8 cellular contexts compared by ENCODE assay signal in the genomic region with DNA sequence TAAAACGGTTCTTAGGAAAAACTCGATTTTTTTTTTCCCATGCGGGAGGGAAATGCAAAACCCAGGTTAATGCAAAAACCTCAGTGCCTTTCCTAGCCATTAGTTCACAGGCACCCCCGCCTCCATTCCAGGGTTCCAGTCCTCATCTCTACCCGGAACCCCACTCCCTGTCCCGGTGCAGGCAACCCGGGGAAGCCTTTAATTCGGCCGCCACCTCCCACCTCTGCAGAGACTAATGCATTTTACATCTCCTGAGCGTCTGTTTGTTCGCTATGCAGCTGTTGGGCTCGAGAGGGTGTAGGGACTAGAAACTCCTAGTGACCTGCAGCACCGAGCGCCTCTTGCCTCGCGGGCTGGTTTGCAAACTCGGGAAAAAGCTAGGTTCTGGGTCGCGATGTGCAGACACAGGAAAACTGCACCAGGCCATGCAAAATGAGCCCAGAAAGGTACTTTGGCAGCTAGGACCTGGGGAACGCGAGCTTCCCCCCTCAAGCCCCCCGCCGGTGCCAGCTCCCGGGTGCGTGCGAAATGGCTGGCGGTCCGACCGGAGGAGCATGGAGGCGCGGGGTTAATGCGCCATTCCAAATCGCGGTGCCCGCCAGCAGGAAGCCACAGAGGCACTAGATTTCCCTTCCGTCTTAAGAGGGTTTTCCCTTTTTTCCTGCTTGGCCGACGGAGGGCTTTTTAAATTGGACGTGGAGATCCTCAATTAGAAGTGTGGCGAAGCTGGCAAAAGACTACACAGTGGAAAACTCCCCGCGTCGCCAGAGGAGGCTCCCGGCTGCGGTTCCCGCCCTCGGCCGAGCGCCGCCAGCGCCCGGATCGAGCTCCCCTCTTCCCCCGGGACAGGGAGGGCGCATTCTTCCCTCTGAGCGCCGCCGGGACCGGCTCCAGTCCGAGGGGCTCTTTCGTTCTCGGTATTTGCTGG. TPM values are rescaled to one million over a fixed set of nuclear protein-coding genes. Genes with fewer than 3 reads are reported as not detected.
DNase-seq lines count a peak whose midpoint lies in the region; ATAC-seq and TF ChIP-seq lines count a peak whose summit lies in the region.

No MANE protein-coding gene starts in this region.

- no peak overlapping the region for H3K27ac ChIP-seq in foreskin keratinocyte
- H3K27ac ChIP-seq in prostate gland = peak overlapping the region; percentile 35 to 42

- DNase-seq in ELR (ENCODE audit: low read depth) (peak; percentile 63), foreskin keratinocyte (no peak), prostate gland (ENCODE audit: low spot score) (no peak), COLO829 (ENCODE audit: low spot score) (no peak), SKM-1 (lab: John Stamatoyannopoulos, UW; ENCODE audit: unreplicated experiment) (no peak), OCI-M2 (lab: John Stamatoyannopoulos, UW; ENCODE audit: unreplicated experiment) (no peak)
- DNase-seq in stimulated activated naive CD4-positive, alpha-beta T cell (lab: John Stamatoyannopoulos, UW) = no peak

- H3K4me3 ChIP-seq in prostate gland = peak overlapping the region; percentile 33 to 38

- intact Hi-C loops in prostate gland (cut with DNase I) = loop anchor here (1.0 to 10.0 kb wide), 2 partner anchors 357 to 422 kb away; no protein-coding TSS in a partner anchor

- H3K4me1 ChIP-seq in foreskin keratinocyte (peaks cover 18% of the 10 kb centered on the region), prostate gland (replicated peaks) (no peaks in the 10 kb centered on the region)

- WGBS in prostate gland = 17% methylated on average over 60 of the region's 62 CpGs

- H3K9me3 ChIP-seq in prostate gland = no peaks in the 10 kb centered on the region

- peak; percentile 11 for ATAC-seq in SK-N-SH treated with all-trans-retinoic acid at 6 μM for 48 hours
- ATAC-seq in foreskin keratinocyte = peak; percentile 5

- TF ChIP-seq CTCF in foreskin keratinocyte (conservative IDR thresholded peaks at IDR 0.05) (no peak), prostate gland (IDR thresholded peaks at IDR 0.05) (no peak)

- H3K36me3 ChIP-seq in prostate gland = no peaks in the 10 kb centered on the region

- H3K27me3 ChIP-seq in foreskin keratinocyte = peaks cover 21% of the 10 kb centered on the region
- peaks cover 7% of the 10 kb centered on the region for H3K27me3 ChIP-seq in prostate gland (replicated peaks; ENCODE audit: insufficient read depth)

- TF ChIP-seq POLR2A in prostate gland (IDR thresholded peaks at IDR 0.05) = no peak

TF ChIP-seq in SK-N-SH treated with all-trans-retinoic acid at 6 μM for 48 hours, 23 proteins besides CTCF, POLR2A, EP300 and RAD21:
- TF ChIP-seq, protein P1, sequence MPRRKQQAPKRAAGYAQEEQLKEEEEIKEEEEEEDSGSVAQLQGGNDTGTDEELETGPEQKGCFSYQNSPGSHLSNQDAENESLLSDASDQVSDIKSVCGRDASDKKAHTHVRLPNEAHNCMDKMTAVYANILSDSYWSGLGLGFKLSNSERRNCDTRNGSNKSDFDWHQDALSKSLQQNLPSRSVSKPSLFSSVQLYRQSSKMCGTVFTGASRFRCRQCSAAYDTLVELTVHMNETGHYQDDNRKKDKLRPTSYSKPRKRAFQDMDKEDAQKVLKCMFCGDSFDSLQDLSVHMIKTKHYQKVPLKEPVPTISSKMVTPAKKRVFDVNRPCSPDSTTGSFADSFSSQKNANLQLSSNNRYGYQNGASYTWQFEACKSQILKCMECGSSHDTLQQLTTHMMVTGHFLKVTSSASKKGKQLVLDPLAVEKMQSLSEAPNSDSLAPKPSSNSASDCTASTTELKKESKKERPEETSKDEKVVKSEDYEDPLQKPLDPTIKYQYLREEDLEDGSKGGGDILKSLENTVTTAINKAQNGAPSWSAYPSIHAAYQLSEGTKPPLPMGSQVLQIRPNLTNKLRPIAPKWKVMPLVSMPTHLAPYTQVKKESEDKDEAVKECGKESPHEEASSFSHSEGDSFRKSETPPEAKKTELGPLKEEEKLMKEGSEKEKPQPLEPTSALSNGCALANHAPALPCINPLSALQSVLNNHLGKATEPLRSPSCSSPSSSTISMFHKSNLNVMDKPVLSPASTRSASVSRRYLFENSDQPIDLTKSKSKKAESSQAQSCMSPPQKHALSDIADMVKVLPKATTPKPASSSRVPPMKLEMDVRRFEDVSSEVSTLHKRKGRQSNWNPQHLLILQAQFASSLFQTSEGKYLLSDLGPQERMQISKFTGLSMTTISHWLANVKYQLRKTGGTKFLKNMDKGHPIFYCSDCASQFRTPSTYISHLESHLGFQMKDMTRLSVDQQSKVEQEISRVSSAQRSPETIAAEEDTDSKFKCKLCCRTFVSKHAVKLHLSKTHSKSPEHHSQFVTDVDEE (CRISPR knock-in tag; IDR thresholded peaks at IDR 0.05) = no peak
- TF ChIP-seq, protein P2, sequence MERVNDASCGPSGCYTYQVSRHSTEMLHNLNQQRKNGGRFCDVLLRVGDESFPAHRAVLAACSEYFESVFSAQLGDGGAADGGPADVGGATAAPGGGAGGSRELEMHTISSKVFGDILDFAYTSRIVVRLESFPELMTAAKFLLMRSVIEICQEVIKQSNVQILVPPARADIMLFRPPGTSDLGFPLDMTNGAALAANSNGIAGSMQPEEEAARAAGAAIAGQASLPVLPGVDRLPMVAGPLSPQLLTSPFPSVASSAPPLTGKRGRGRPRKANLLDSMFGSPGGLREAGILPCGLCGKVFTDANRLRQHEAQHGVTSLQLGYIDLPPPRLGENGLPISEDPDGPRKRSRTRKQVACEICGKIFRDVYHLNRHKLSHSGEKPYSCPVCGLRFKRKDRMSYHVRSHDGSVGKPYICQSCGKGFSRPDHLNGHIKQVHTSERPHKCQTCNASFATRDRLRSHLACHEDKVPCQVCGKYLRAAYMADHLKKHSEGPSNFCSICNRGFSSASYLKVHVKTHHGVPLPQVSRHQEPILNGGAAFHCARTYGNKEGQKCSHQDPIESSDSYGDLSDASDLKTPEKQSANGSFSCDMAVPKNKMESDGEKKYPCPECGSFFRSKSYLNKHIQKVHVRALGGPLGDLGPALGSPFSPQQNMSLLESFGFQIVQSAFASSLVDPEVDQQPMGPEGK (CRISPR knock-in tag; IDR thresholded peaks at IDR 0.05; ENCODE audit: borderline replicate concordance) = no peak
- TF ChIP-seq ARNTL (CRISPR knock-in tag; IDR thresholded peaks at IDR 0.05; ENCODE audit: borderline replicate concordance, low read depth) = no peak
- TF ChIP-seq ZFP3 (CRISPR knock-in tag; IDR thresholded peaks at IDR 0.05) = no peak
- no peak for TF ChIP-seq CSDC2 (CRISPR knock-in tag; IDR thresholded peaks at IDR 0.05)
- no peak for TF ChIP-seq TCF4 (CRISPR knock-in tag; IDR thresholded peaks at IDR 0.05; ENCODE audit: borderline replicate concordance)
- TF ChIP-seq, protein P3, sequence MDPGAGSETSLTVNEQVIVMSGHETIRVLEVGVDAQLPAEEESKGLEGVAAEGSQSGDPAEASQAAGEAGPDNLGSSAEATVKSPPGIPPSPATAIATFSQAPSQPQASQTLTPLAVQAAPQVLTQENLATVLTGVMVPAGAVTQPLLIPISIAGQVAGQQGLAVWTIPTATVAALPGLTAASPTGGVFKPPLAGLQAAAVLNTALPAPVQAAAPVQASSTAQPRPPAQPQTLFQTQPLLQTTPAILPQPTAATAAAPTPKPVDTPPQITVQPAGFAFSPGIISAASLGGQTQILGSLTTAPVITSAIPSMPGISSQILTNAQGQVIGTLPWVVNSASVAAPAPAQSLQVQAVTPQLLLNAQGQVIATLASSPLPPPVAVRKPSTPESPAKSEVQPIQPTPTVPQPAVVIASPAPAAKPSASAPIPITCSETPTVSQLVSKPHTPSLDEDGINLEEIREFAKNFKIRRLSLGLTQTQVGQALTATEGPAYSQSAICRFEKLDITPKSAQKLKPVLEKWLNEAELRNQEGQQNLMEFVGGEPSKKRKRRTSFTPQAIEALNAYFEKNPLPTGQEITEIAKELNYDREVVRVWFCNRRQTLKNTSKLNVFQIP (CRISPR knock-in tag; IDR thresholded peaks at IDR 0.05; ENCODE audit: borderline replicate concordance, low read depth) = no peak
- TF ChIP-seq ESRRG (CRISPR knock-in tag; IDR thresholded peaks at IDR 0.05) = no peak
- no peak for TF ChIP-seq ISL1 (CRISPR knock-in tag; IDR thresholded peaks at IDR 0.05)
- TF ChIP-seq ZC3H10 (CRISPR knock-in tag; IDR thresholded peaks at IDR 0.05) = no peak
- TF ChIP-seq, protein P4, sequence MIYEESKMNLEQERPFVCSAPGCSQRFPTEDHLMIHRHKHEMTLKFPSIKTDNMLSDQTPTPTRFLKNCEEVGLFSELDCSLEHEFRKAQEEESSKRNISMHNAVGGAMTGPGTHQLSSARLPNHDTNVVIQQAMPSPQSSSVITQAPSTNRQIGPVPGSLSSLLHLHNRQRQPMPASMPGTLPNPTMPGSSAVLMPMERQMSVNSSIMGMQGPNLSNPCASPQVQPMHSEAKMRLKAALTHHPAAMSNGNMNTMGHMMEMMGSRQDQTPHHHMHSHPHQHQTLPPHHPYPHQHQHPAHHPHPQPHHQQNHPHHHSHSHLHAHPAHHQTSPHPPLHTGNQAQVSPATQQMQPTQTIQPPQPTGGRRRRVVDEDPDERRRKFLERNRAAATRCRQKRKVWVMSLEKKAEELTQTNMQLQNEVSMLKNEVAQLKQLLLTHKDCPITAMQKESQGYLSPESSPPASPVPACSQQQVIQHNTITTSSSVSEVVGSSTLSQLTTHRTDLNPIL (CRISPR knock-in tag; IDR thresholded peaks at IDR 0.05; ENCODE audit: low read depth) = no peak
- TF ChIP-seq ZNF8 (CRISPR knock-in tag; IDR thresholded peaks at IDR 0.05) = no peak
- no peak for TF ChIP-seq ZFP30 (CRISPR knock-in tag; IDR thresholded peaks at IDR 0.05)
- no peak for TF ChIP-seq ZNF565 (CRISPR knock-in tag; conservative IDR thresholded peaks at IDR 0.05; ENCODE audit: low read depth)
- TF ChIP-seq RARB (CRISPR knock-in tag; IDR thresholded peaks at IDR 0.05) = no peak
- TF ChIP-seq GLIS3 (CRISPR knock-in tag; IDR thresholded peaks at IDR 0.05) = no peak
- no peak for TF ChIP-seq OSR1 (CRISPR knock-in tag; IDR thresholded peaks at IDR 0.05)
- TF ChIP-seq, protein P5, sequence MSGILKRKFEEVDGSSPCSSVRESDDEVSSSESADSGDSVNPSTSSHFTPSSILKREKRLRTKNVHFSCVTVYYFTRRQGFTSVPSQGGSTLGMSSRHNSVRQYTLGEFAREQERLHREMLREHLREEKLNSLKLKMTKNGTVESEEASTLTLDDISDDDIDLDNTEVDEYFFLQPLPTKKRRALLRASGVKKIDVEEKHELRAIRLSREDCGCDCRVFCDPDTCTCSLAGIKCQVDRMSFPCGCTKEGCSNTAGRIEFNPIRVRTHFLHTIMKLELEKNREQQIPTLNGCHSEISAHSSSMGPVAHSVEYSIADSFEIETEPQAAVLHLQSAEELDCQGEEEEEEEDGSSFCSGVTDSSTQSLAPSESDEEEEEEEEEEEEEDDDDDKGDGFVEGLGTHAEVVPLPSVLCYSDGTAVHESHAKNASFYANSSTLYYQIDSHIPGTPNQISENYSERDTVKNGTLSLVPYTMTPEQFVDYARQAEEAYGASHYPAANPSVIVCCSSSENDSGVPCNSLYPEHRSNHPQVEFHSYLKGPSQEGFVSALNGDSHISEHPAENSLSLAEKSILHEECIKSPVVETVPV (CRISPR knock-in tag; IDR thresholded peaks at IDR 0.05) = no peak

RNA-seq across cellular contexts. Expression of a gene that starts 3.4 kb away (rescaled TPM):
- total RNA-seq in foreskin keratinocyte (1.1 and 1.7 TPM in 2 replicates), prostate gland (1 to 10 TPM in 1 of 2 donors, under 1 TPM in 1; 0.18 to 1.3 TPM)
- 0.62 and 1.1 TPM in 2 replicates for polyA plus RNA-seq in foreskin keratinocyte
